In genomic region chr7:11749629-11750028, GRCh38 we compare ENCODE assay signal across 20 cellular contexts.
"Had no signal": no experiment of that assay in that cellular context is flagged by ENCODE, and none has a peak within 500 bp of the region (broad histone marks: within the 10 kb centered on the region; RNA-seq: fewer than 3 reads in every experiment).

No MANE protein-coding gene starts in this region.

- H3K27ac ChIP-seq: left ventricle myocardium inferior, right atrium auricular region, tibial artery had no signal

- H3K9me3 Mint-ChIP-seq: activated CD8-positive, alpha-beta T cell treated with anti-CD3 and anti-CD28 coated beads for 36 hours; activated naive CD8-positive, alpha-beta T cell treated with anti-CD3 and anti-CD28 coated beads for 36 hours; activated T-cell treated with anti-CD3 and anti-CD28 coated beads, Interleukin-2, amount 50 U/mL, for 72 hours; WTC11 had no signal

- H3K4me3 Mint-ChIP-seq: activated CD8-positive, alpha-beta T cell treated with anti-CD3 and anti-CD28 coated beads for 36 hours; activated naive CD8-positive, alpha-beta T cell treated with anti-CD3 and anti-CD28 coated beads for 36 hours; activated T-cell treated with anti-CD3 and anti-CD28 coated beads, Interleukin-2, amount 50 U/mL, for 72 hours; dendritic cell treated with granulocyte-macrophage colony-stimulating factor and Interleukin-4, amounts not matched to agents 40 ng/mL and 50 ng/mL, for 4 days; effector memory CD8-positive, alpha-beta T cell; memory B cell; natural killer cell treated with Interleukin-12 subunit alpha and Interleukin-12 subunit beta and Interleukin-15 and Interleukin-18, amount 100 ng/mL, for 72 hours; WTC11 had no signal

- H3K4me1 Mint-ChIP-seq: activated naive CD8-positive, alpha-beta T cell treated with anti-CD3 and anti-CD28 coated beads for 36 hours; memory B cell; WTC11 had no signal

- H3K36me3 Mint-ChIP-seq: activated naive CD8-positive, alpha-beta T cell treated with anti-CD3 and anti-CD28 coated beads for 36 hours; memory B cell; natural killer cell treated with Interleukin-12 subunit alpha and Interleukin-12 subunit beta and Interleukin-15 and Interleukin-18, amount 100 ng/mL, for 72 hours had no signal

- H3K9me3 ChIP-seq: left ventricle myocardium inferior, right atrium auricular region, tibial artery had no signal

- H3K4me3 ChIP-seq: left ventricle myocardium inferior, right atrium auricular region, tibial artery had no signal

- ATAC-seq: activated CD8-positive, alpha-beta T cell treated with anti-CD3 and anti-CD28 coated beads for 36 hours; activated T-cell treated with anti-CD3 and anti-CD28 coated beads, Interleukin-2, amount 50 U/mL, for 72 hours; effector memory CD8-positive, alpha-beta T cell; natural killer cell treated with Interleukin-12 subunit alpha and Interleukin-12 subunit beta and Interleukin-15 and Interleukin-18, amount 100 ng/mL, for 72 hours; WTC11 had no signal

- H3K27me3 ChIP-seq: right atrium auricular region, tibial artery had no signal

- H3K27ac Mint-ChIP-seq: activated CD8-positive, alpha-beta T cell treated with anti-CD3 and anti-CD28 coated beads for 36 hours; activated naive CD8-positive, alpha-beta T cell treated with anti-CD3 and anti-CD28 coated beads for 36 hours; activated T-cell treated with anti-CD3 and anti-CD28 coated beads, Interleukin-2, amount 50 U/mL, for 72 hours; dendritic cell treated with granulocyte-macrophage colony-stimulating factor and Interleukin-4, amounts not matched to agents 40 ng/mL and 50 ng/mL, for 4 days; effector memory CD8-positive, alpha-beta T cell; memory B cell; natural killer cell treated with Interleukin-12 subunit alpha and Interleukin-12 subunit beta and Interleukin-15 and Interleukin-18, amount 100 ng/mL, for 72 hours; progenitor cell of endocrine pancreas; WTC11 had no signal

- H3K36me3 ChIP-seq: left ventricle myocardium inferior, right atrium auricular region, tibial artery had no signal

- H3K27me3 Mint-ChIP-seq: activated CD8-positive, alpha-beta T cell treated with anti-CD3 and anti-CD28 coated beads for 36 hours; activated naive CD8-positive, alpha-beta T cell treated with anti-CD3 and anti-CD28 coated beads for 36 hours; dendritic cell treated with granulocyte-macrophage colony-stimulating factor and Interleukin-4, amounts not matched to agents 40 ng/mL and 50 ng/mL, for 4 days; effector memory CD8-positive, alpha-beta T cell; memory B cell; natural killer cell treated with Interleukin-12 subunit alpha and Interleukin-12 subunit beta and Interleukin-15 and Interleukin-18, amount 100 ng/mL, for 72 hours; progenitor cell of endocrine pancreas had no signal

- DNase-seq: activated CD4-positive, alpha-beta T cell treated with anti-CD3 and anti-CD28 coated beads for 48 hours; activated CD8-positive, alpha-beta memory T cell treated with anti-CD3 and anti-CD28 coated beads, Interleukin-2, amount 50 U/mL, for 4 hours; activated CD8-positive, alpha-beta T cell treated with anti-CD3 and anti-CD28 coated beads for 36 hours; activated gamma-delta T cell treated with Interleukin-2 at 50 U/mL for 16 hours; activated naive CD8-positive, alpha-beta T cell treated with anti-CD3 and anti-CD28 coated beads for 36 hours; activated T-cell treated with anti-CD3 and anti-CD28 coated beads, Interleukin-2, amount 50 U/mL, for 72 hours; cerebellar nuclear complex; effector memory CD8-positive, alpha-beta T cell; hippocampal formation; kidney; left ventricle myocardium inferior; stimulated activated CD4-positive, alpha-beta T cell treated with anti-CD3 and anti-CD28 coated beads, Interleukin-4, amount 100 ng/mL, for 24 hours; stimulated activated naive CD4-positive, alpha-beta T cell; tibial artery had no signal

- H3K4me1 ChIP-seq: left ventricle myocardium inferior, right atrium auricular region, tibial artery had no signal
